ENCODE assay signal across 8 cellular contexts in genomic region chr17:60390223-60390622, GRCh38. TPM values are rescaled to one million over a fixed set of nuclear protein-coding genes. Genes with fewer than 3 reads are reported as not detected.
DNase-seq lines count a peak whose midpoint lies in the region; ATAC-seq, FAIRE-seq and TF ChIP-seq lines count a peak whose summit lies in the region.

No MANE protein-coding gene starts in this region.

- H3K27me3 Mint-ChIP-seq in CD4-positive, alpha-beta memory T cell: no peaks in the 10 kb centered on the region

- no peak for ATAC-seq in HG02571 (IDR thresholded peaks at IDR 0.05; ENCODE audit: unreplicated experiment)

- FAIRE-seq in GM12892 (lab: Jason Lieb, UNC): no peak

- H3K36me3 ChIP-seq in CD4-positive, alpha-beta memory T cell (ENCODE audit: insufficient read depth, low read length): no peaks in the 10 kb centered on the region
- H3K36me3 ChIP-seq in Loucy (ENCODE audit: insufficient read depth, low read length): no peaks in the 10 kb centered on the region
- no peaks in the 10 kb centered on the region for H3K36me3 ChIP-seq in breast epithelium
- H3K36me3 ChIP-seq in mucosa of rectum (ENCODE audit: control insufficient read depth in 2 of 2, insufficient read depth in 2 of 2, low read length in 2 of 2): no peaks in the 10 kb centered on the region

- H3K79me2 ChIP-seq in Loucy (ENCODE audit: insufficient read depth, low read length): peaks cover 73% of the 10 kb centered on the region

- H3F3A ChIP-seq in Loucy (ENCODE audit: low read depth): no peaks in the 10 kb centered on the region

- CTCF ChIA-PET in CD4-positive, alpha-beta memory T cell (lab: Charles Lee; ENCODE audit: partially characterized antibody): no interaction called here

- no peak overlapping the region for H2AFZ ChIP-seq in Loucy (ENCODE audit: low read length)

- POLR2A ChIA-PET in CD4-positive, alpha-beta memory T cell (lab: Charles Lee; ENCODE audit: partially characterized antibody): interaction anchor here (0.6 kb wide), 1 partner anchor 132 kb away, joined by 3 read pairs; no protein-coding TSS in a partner anchor

- H3K4me1 Mint-ChIP-seq in CD4-positive, alpha-beta memory T cell: peaks cover 38 to 64% (median 44%) of the 10 kb centered on the region in 4 donors

- peak overlapping the region; percentile 99 for H3K9ac ChIP-seq in Loucy (ENCODE audit: low read depth, low read length, poor library complexity, severe bottlenecking)
- H3K9ac ChIP-seq in mucosa of rectum (ENCODE audit: low read depth in 1 of 2, low read length in 2 of 2): no peak overlapping the region

- TF ChIP-seq POLR2A in breast epithelium (IDR thresholded peaks at IDR 0.05): no peak
- TF ChIP-seq POLR2A in GM12892 (IDR thresholded peaks at IDR 0.05; ENCODE audit: low read depth, low read length): no peak

- intact Hi-C loops in CD4-positive, alpha-beta memory T cell (cut with micrococcal nuclease): loop anchor here (5.0 kb wide), 2 partner anchors 313 to 498 kb away; partner anchors contain the start of genes HEATR6, RPS6KB1 and TUBD1
- intact Hi-C loops in breast epithelium (cut with DNase I; ENCODE audit: low total_unique reads): no loop called here

- H3K9me2 ChIP-seq in Loucy (replicated peaks; ENCODE audit: low read depth, low read length): no peaks in the 10 kb centered on the region

- TF ChIP-seq CTCF in Loucy (conservative IDR thresholded peaks at IDR 0.05; ENCODE audit: low read length) (no peak), breast epithelium (IDR thresholded peaks at IDR 0.05) (no peak)

- no peaks in the 10 kb centered on the region for H3K27me3 ChIP-seq in CD4-positive, alpha-beta memory T cell (ENCODE audit: insufficient read depth, low read length)
- H3K27me3 ChIP-seq in Loucy (ENCODE audit: insufficient read depth, low read length, poor library complexity, severe bottlenecking) (no peaks in the 10 kb centered on the region), breast epithelium (no peaks in the 10 kb centered on the region), mucosa of rectum (ENCODE audit: control insufficient read depth in 2 of 2, insufficient read depth in 2 of 2, low read length in 2 of 2) (no peaks in the 10 kb centered on the region)

- no peak overlapping the region for H3K27ac ChIP-seq in CD4-positive, alpha-beta memory T cell (ENCODE audit: low read depth, low read length)
- H3K27ac ChIP-seq in breast epithelium (peak overlapping the region; percentile 96 to 98), mucosa of rectum (ENCODE audit: low read depth in 2 of 2, low read length in 2 of 2) (no peak overlapping the region)

- H4K20me1 ChIP-seq in Loucy (ENCODE audit: insufficient read depth, low read length, poor library complexity, severe bottlenecking): peaks cover 43% of the 10 kb centered on the region

- no peak for DNase-seq in CD4-positive, alpha-beta memory T cell
- DNase-seq in breast epithelium (ENCODE audit: low spot score in 2 of 2) (no peak), DMS53 treated with DMSO at 0.1 percent for 48 hours (lab: John Stamatoyannopoulos, UW; ENCODE audit: unreplicated experiment) (no peak), COLO668 (lab: John Stamatoyannopoulos, UW; ENCODE audit: unreplicated experiment) (no peak), GM12892 (ENCODE audit: insufficient read length) (no peak)

- H3K36me3 Mint-ChIP-seq in CD4-positive, alpha-beta memory T cell: peaks cover 0 to 19% of the 10 kb centered on the region in 2 donors

- H3K9me3 Mint-ChIP-seq in CD4-positive, alpha-beta memory T cell: no peaks in the 10 kb centered on the region

- H3K9me3 ChIP-seq in CD4-positive, alpha-beta memory T cell (ENCODE audit: control insufficient read depth in 1 of 2, low read length in 2 of 2): no peaks in the 10 kb centered on the region
- H3K9me3 ChIP-seq in Loucy (ENCODE audit: insufficient read depth, low read depth, low read length) (no peaks in the 10 kb centered on the region), breast epithelium (no peaks in the 10 kb centered on the region), mucosa of rectum (ENCODE audit: control insufficient read depth in 2 of 2, low read length in 2 of 2) (no peaks in the 10 kb centered on the region)

- no peak overlapping the region for H3K4me3 ChIP-seq in CD4-positive, alpha-beta memory T cell (ENCODE audit: low read length in 2 of 2)
- peak overlapping the region; percentile 88 for H3K4me3 ChIP-seq in Loucy (ENCODE audit: low read length, poor library complexity, severe bottlenecking)
- H3K4me3 ChIP-seq in breast epithelium: peak overlapping the region; percentile 80 to 97 (median 94)
- peak overlapping the region; percentile 91 to 94 for H3K4me3 ChIP-seq in mucosa of rectum (ENCODE audit: low read length in 2 of 2)

- peak overlapping the region in 5 of 7 donors; percentile 58 to 97 (median 77) for H3K27ac Mint-ChIP-seq in CD4-positive, alpha-beta memory T cell

- H3K4me2 ChIP-seq in Loucy (ENCODE audit: low read depth, low read length, poor library complexity, severe bottlenecking): peak overlapping the region; percentile 80

- peak overlapping the region; percentile 92 to 97 (median 96) for H3K4me3 Mint-ChIP-seq in CD4-positive, alpha-beta memory T cell

- peaks cover 22% of the 10 kb centered on the region for H3K4me1 ChIP-seq in CD4-positive, alpha-beta memory T cell (ENCODE audit: insufficient read depth, low read length)
- peaks cover 54% of the 10 kb centered on the region for H3K4me1 ChIP-seq in Loucy (ENCODE audit: insufficient read depth, low read length, poor library complexity, severe bottlenecking)
- peaks cover 0 to 17% of the 10 kb centered on the region in 2 donors for H3K4me1 ChIP-seq in breast epithelium
- peaks cover 0 to 8% of the 10 kb centered on the region in 2 donors for H3K4me1 ChIP-seq in mucosa of rectum (ENCODE audit: control insufficient read depth in 2 of 2, insufficient read depth in 2 of 2, low read length in 2 of 2)

RNA-seq across cellular contexts. Expression of gene USP32, which starts 1.7 kb away (rescaled TPM):
- 10 to 100 TPM; 31.1 to 36.2 TPM for total RNA-seq in CD4-positive, alpha-beta memory T cell
- polyA plus RNA-seq in CD4-positive, alpha-beta memory T cell: 1 to 10 TPM; 2.6 to 9.7 TPM
- total RNA-seq in breast epithelium: 10 to 100 TPM; 66.2 to 95.1 (median 69.1) TPM
- 24.4 TPM for polyA plus RNA-seq in GM12892 (2012; ENCODE audit: missing spikeins)

RNA-seq across cellular contexts. Expression of gene CHCT1, which starts 32.1 kb away (rescaled TPM):
- total RNA-seq in CD4-positive, alpha-beta memory T cell: not detected
- under 1 TPM in 1 of 2 donors, not detected in 1; 0.54 TPM for polyA plus RNA-seq in CD4-positive, alpha-beta memory T cell
- under 1 TPM in 1 of 3 donors, not detected in 2; 0.32 TPM for total RNA-seq in breast epithelium
- not detected for polyA plus RNA-seq in GM12892 (2012; ENCODE audit: missing spikeins)

Comparison
In these comparisons a context has a peak if more than half of its experiments do, and no peak if none do; other contexts are left out.
1. H3K27ac ChIP-seq: peak in breast epithelium (2 of 2); none in CD4-positive, alpha-beta memory T cell (single experiment) and mucosa of rectum (0 of 2).
2. H3K4me3 ChIP-seq: peak in Loucy (single experiment), breast epithelium (3 of 3) and mucosa of rectum (2 of 2); none in CD4-positive, alpha-beta memory T cell (0 of 2).